ENCODE assay signal across 1 cellular context in genomic region chr7:135662373-135663114, GRCh38.
TF ChIP-seq lines count a peak whose summit lies in the region.

Gene STMP1 (plus strand): TSS chr7:135662514.

TF ChIP-seq in HepG2, 621 proteins besides CTCF, POLR2A, EP300 and RAD21 (continued from another document and continues in another):
- peak; percentile 83; the same call in 1 of the 2 replicates for TF ChIP-seq HINFP (CRISPR knock-in tag; IDR thresholded peaks at IDR 0.05; ENCODE audit: low read depth)
- 0 out of 2 replicates have a peak, but pooled peaks have one; percentile 65 for TF ChIP-seq KDM4B (CRISPR knock-in tag; IDR thresholded peaks at IDR 0.05)
- TF ChIP-seq GLI4 (CRISPR knock-in tag; IDR thresholded peaks at IDR 0.05; ENCODE audit: borderline replicate concordance) = peak; percentile 74; the same call in 1 of the 2 replicates
- TF ChIP-seq U2AF1 (optimal IDR thresholded peaks at IDR 0.05; ENCODE audit: low read depth, low read length) = peak; percentile 60
- TF ChIP-seq RFXAP (CRISPR knock-in tag; IDR thresholded peaks at IDR 0.05; ENCODE audit: borderline replicate concordance) = peak; percentile 89
- TF ChIP-seq ZUFSP (CRISPR knock-in tag; IDR thresholded peaks at IDR 0.05; ENCODE audit: borderline replicate concordance) = no peak
- no peak for TF ChIP-seq GTF2F1 (IDR thresholded peaks at IDR 0.05; ENCODE audit: low read length)
- no peak for TF ChIP-seq ZNF562 (CRISPR knock-in tag; IDR thresholded peaks at IDR 0.05; ENCODE audit: borderline replicate concordance)
- TF ChIP-seq ZNF749 (CRISPR knock-in tag; IDR thresholded peaks at IDR 0.05; ENCODE audit: borderline replicate concordance) = peak; percentile 72; the same call in 1 of the 2 replicates
- peak; percentile 91 for TF ChIP-seq KDM5B (CRISPR knock-in tag; IDR thresholded peaks at IDR 0.05; ENCODE audit: borderline replicate concordance)
- peak; percentile 74 for TF ChIP-seq DRAP1 (CRISPR knock-in tag; IDR thresholded peaks at IDR 0.05)
- no peak for TF ChIP-seq RNF2 (conservative IDR thresholded peaks at IDR 0.05; ENCODE audit: low read depth)
- TF ChIP-seq MYNN (CRISPR knock-in tag; IDR thresholded peaks at IDR 0.05; ENCODE audit: low read depth) = no peak
- TF ChIP-seq NFE2L1 (CRISPR knock-in tag; IDR thresholded peaks at IDR 0.05; ENCODE audit: borderline replicate concordance) = no peak
- peak; percentile 89 for TF ChIP-seq ZNF563 (CRISPR knock-in tag; IDR thresholded peaks at IDR 0.05)
- TF ChIP-seq ZNF343 (CRISPR knock-in tag; IDR thresholded peaks at IDR 0.05) = peak; percentile 71; the same call in 1 of the 2 replicates
- TF ChIP-seq RFXANK (CRISPR knock-in tag; IDR thresholded peaks at IDR 0.05) = no peak
- TF ChIP-seq KMT2A (CRISPR knock-in tag; IDR thresholded peaks at IDR 0.05) = peak; percentile 92
- TF ChIP-seq TCF7L2 (IDR thresholded peaks at IDR 0.05; ENCODE audit: low read depth, low read length) = no peak
- TF ChIP-seq TFAP4 (IDR thresholded peaks at IDR 0.05; ENCODE audit: borderline replicate concordance, low read depth) = no peak
- TF ChIP-seq ZNF180 (CRISPR knock-in tag; IDR thresholded peaks at IDR 0.05; ENCODE audit: borderline replicate concordance, low read depth) = 0 out of 2 replicates have a peak, but pooled peaks have one; percentile 60
- TF ChIP-seq ZNF614 (CRISPR knock-in tag; IDR thresholded peaks at IDR 0.05; ENCODE audit: borderline replicate concordance) = peak; percentile 49; the same call in 1 of the 2 replicates
- peak; percentile 95 for TF ChIP-seq KDM3A (CRISPR knock-in tag; IDR thresholded peaks at IDR 0.05; ENCODE audit: low read depth)
- peak; percentile 89 for TF ChIP-seq MAZ (IDR thresholded peaks at IDR 0.05; ENCODE audit: borderline replicate concordance, low read depth, low read length)
- TF ChIP-seq MAZ (CRISPR knock-in tag; IDR thresholded peaks at IDR 0.05; ENCODE audit: low read depth) = peak; percentile 95
- no peak for TF ChIP-seq NAIF1 (CRISPR knock-in tag; IDR thresholded peaks at IDR 0.05; ENCODE audit: borderline replicate concordance)
- 0 out of 2 replicates have a peak, but pooled peaks have one; percentile 49 for TF ChIP-seq ZNF513 (CRISPR knock-in tag; conservative IDR thresholded peaks at IDR 0.05)
- TF ChIP-seq SP2 (CRISPR knock-in tag; IDR thresholded peaks at IDR 0.05) = peak; percentile 71
- peak; percentile 74 for TF ChIP-seq HNRNPLL (IDR thresholded peaks at IDR 0.05; ENCODE audit: low read depth, low read length, poor library complexity, severe bottlenecking)
- TF ChIP-seq ZZZ3 (CRISPR knock-in tag; IDR thresholded peaks at IDR 0.05; ENCODE audit: borderline replicate concordance) = peak; percentile 21; the same call in 1 of the 2 replicates
- TF ChIP-seq ZNF124 (CRISPR knock-in tag; IDR thresholded peaks at IDR 0.05) = no peak
- peak; percentile 70 for TF ChIP-seq REL (CRISPR knock-in tag; conservative IDR thresholded peaks at IDR 0.05)
- peak; percentile 95; the same call in 1 of the 2 replicates for TF ChIP-seq ZFP90 (CRISPR knock-in tag; IDR thresholded peaks at IDR 0.05; ENCODE audit: borderline replicate concordance)
- TF ChIP-seq LRRFIP1 (CRISPR knock-in tag; conservative IDR thresholded peaks at IDR 0.05) = no peak
- 0 out of 2 replicates have a peak, but pooled peaks have one; percentile 57 for TF ChIP-seq CERS6 (CRISPR knock-in tag; IDR thresholded peaks at IDR 0.05)
- no peak for TF ChIP-seq CENPX (CRISPR knock-in tag; IDR thresholded peaks at IDR 0.05)
- TF ChIP-seq ZNF232 (CRISPR knock-in tag; IDR thresholded peaks at IDR 0.05; ENCODE audit: borderline replicate concordance) = peak; percentile 65; the same call in 1 of the 2 replicates
- no peak for TF ChIP-seq ZNF780A (CRISPR knock-in tag; IDR thresholded peaks at IDR 0.05)
- TF ChIP-seq DR1 (CRISPR knock-in tag; IDR thresholded peaks at IDR 0.05) = peak; percentile 78
- no peak for TF ChIP-seq SIX4 (CRISPR knock-in tag; IDR thresholded peaks at IDR 0.05)
- peak; percentile 63 for TF ChIP-seq TGIF2 (CRISPR knock-in tag; IDR thresholded peaks at IDR 0.05)
- no peak for TF ChIP-seq CEBPZ (IDR thresholded peaks at IDR 0.05; ENCODE audit: low read length)
- peak; percentile 28 for TF ChIP-seq ZNF781 (CRISPR knock-in tag; IDR thresholded peaks at IDR 0.05; ENCODE audit: borderline replicate concordance, not compliant biosample characterization)
- TF ChIP-seq ZNF878 (CRISPR knock-in tag; IDR thresholded peaks at IDR 0.05) = no peak
- peak; percentile 96 for TF ChIP-seq PHF20 (CRISPR knock-in tag; IDR thresholded peaks at IDR 0.05)
- TF ChIP-seq TBP (CRISPR knock-in tag; IDR thresholded peaks at IDR 0.05) = peak; percentile 77; the same call in 1 of the 2 replicates
- TF ChIP-seq ZNF574 (CRISPR knock-in tag; IDR thresholded peaks at IDR 0.05) = peak; percentile 95
- no peak for TF ChIP-seq CAMTA2 (CRISPR knock-in tag; IDR thresholded peaks at IDR 0.05; ENCODE audit: borderline replicate concordance)
- peak; percentile 94 for TF ChIP-seq YEATS2 (CRISPR knock-in tag; IDR thresholded peaks at IDR 0.05; ENCODE audit: borderline replicate concordance)
- TF ChIP-seq ZNF543 (CRISPR knock-in tag; IDR thresholded peaks at IDR 0.05) = peak; percentile 59; the same call in 1 of the 2 replicates
- TF ChIP-seq ZNF597 (CRISPR knock-in tag; IDR thresholded peaks at IDR 0.05) = 0 out of 2 replicates have a peak, but pooled peaks have one; percentile 39
